8 cellular contexts compared by ENCODE assay signal in genomic region chr7:120858299-120858636, GRCh38. TPM values are rescaled to one million over a fixed set of nuclear protein-coding genes. Genes with fewer than 3 reads are reported as not detected.
DNase-seq lines count a peak whose midpoint lies in the region; ATAC-seq, FAIRE-seq and TF ChIP-seq lines count a peak whose summit lies in the region.

No MANE protein-coding gene starts in this region.

- ATAC-seq in stimulated activated naive CD8-positive, alpha-beta T cell treated with anti-CD3 and anti-CD28 coated beads, Interleukin-15, Interleukin-2, amounts not matched to agents 100 U/mL and 50 U/mL, for 24 hours: no peak
- ATAC-seq in HG02610 (IDR thresholded peaks at IDR 0.05; ENCODE audit: unreplicated experiment): no peak

- peaks cover 65% of the 10 kb centered on the region for H3K27me3 Mint-ChIP-seq in stimulated activated naive CD8-positive, alpha-beta T cell treated with anti-CD3 and anti-CD28 coated beads, Interleukin-15, Interleukin-2, amounts not matched to agents 100 ng/mL and 50 ng/mL, for 24 hours
- peaks cover 2% of the 10 kb centered on the region for H3K27me3 Mint-ChIP-seq in mesothelial cell of epicardium (ENCODE audit: low read depth)

- H3K4me3 Mint-ChIP-seq in stimulated activated naive CD8-positive, alpha-beta T cell treated with anti-CD3 and anti-CD28 coated beads, Interleukin-15, Interleukin-2, amounts not matched to agents 100 ng/mL and 50 ng/mL, for 24 hours: peak overlapping the region; percentile 73
- H3K4me3 Mint-ChIP-seq in mesothelial cell of epicardium: peak overlapping the region; percentile 96

- peaks cover 11% of the 10 kb centered on the region for H3K4me1 Mint-ChIP-seq in stimulated activated naive CD8-positive, alpha-beta T cell treated with anti-CD3 and anti-CD28 coated beads, Interleukin-15, Interleukin-2, amounts not matched to agents 100 ng/mL and 50 ng/mL, for 24 hours (ENCODE audit: low read depth)
- peaks cover 19% of the 10 kb centered on the region for H3K4me1 Mint-ChIP-seq in mesothelial cell of epicardium

- DNase-seq in stimulated activated naive CD8-positive, alpha-beta T cell treated with anti-CD3 and anti-CD28 coated beads, Interleukin-15, Interleukin-2, amounts not matched to agents 100 U/mL and 50 U/mL, for 24 hours: no peak
- DNase-seq in cardiac fibroblast (ENCODE audit: low read depth in 2 of 2) (no peak), mesothelial cell of epicardium (ENCODE audit: low spot score in 2 of 2, unreplicated experiment in 2 of 2) (no peak), D721Med (ENCODE audit: insufficient read length, low spot score) (no peak), H54 (ENCODE audit: insufficient read length, low spot score) (no peak), HTR-8/SVneo (ENCODE audit: insufficient read length, low spot score) (no peak)

- H3K9me3 Mint-ChIP-seq in stimulated activated naive CD8-positive, alpha-beta T cell treated with anti-CD3 and anti-CD28 coated beads, Interleukin-15, Interleukin-2, amounts not matched to agents 100 ng/mL and 50 ng/mL, for 24 hours: no peaks in the 10 kb centered on the region
- no peaks in the 10 kb centered on the region for H3K9me3 Mint-ChIP-seq in mesothelial cell of epicardium

- no peak overlapping the region for H3K27ac Mint-ChIP-seq in stimulated activated naive CD8-positive, alpha-beta T cell treated with anti-CD3 and anti-CD28 coated beads, Interleukin-15, Interleukin-2, amounts not matched to agents 100 ng/mL and 50 ng/mL, for 24 hours
- peak overlapping the region; percentile 97 for H3K27ac Mint-ChIP-seq in mesothelial cell of epicardium

- H3K36me3 Mint-ChIP-seq in stimulated activated naive CD8-positive, alpha-beta T cell treated with anti-CD3 and anti-CD28 coated beads, Interleukin-15, Interleukin-2, amounts not matched to agents 100 ng/mL and 50 ng/mL, for 24 hours (ENCODE audit: low read depth): no peaks in the 10 kb centered on the region
- no peaks in the 10 kb centered on the region for H3K36me3 Mint-ChIP-seq in mesothelial cell of epicardium

- TF ChIP-seq CTCF in cardiac fibroblast (IDR thresholded peaks at IDR 0.05; ENCODE audit: low read depth, low read length) (no peak), mesothelial cell of epicardium (IDR thresholded peaks at IDR 0.05; ENCODE audit: unreplicated experiment) (no peak), D721Med (IDR thresholded peaks at IDR 0.05; ENCODE audit: insufficient read depth, missing control alignments) (no peak)

- no peak for TF ChIP-seq POLR2A in H54 (IDR thresholded peaks at IDR 0.05; ENCODE audit: low read depth, low read length)

- no peak for FAIRE-seq in D721Med (lab: Jason Lieb, UNC)
- no peak for FAIRE-seq in H54 (lab: Jason Lieb, UNC)
- no peak for FAIRE-seq in HTR-8/SVneo (lab: Jason Lieb, UNC)

- H3K4me3 ChIP-seq in cardiac fibroblast (replicated peaks in 1 of 2; ENCODE audit: low read depth in 2 of 2, low read length in 2 of 2): peak overlapping the region; percentile 65 to 75

RNA-seq across cellular contexts. Expression of gene TSPAN12, which starts 0.3 kb away (rescaled TPM):
- 6.3 to 7.4 TPM (median 7.3 TPM) in 3 replicates for total RNA-seq in mesothelial cell of epicardium
